Comparison of ENCODE assay signal across 8 cellular contexts in genomic region chr12:51172515-51173431, GRCh38. TPM values are rescaled to one million over a fixed set of nuclear protein-coding genes. Genes with fewer than 3 reads are reported as not detected.
DNase-seq lines count a peak whose midpoint lies in the region; ATAC-seq and TF ChIP-seq lines count a peak whose summit lies in the region.

Gene TFCP2, minus strand, starts transcription at chr12:51173135. Its CDS starts 713 bp downstream, at chr12:51172422.

- no peaks in the 10 kb centered on the region for H3K9me3 ChIP-seq in PC-3 (ENCODE audit: low read length)
- no peaks in the 10 kb centered on the region for H3K9me3 ChIP-seq in mucosa of descending colon

- no peaks in the 10 kb centered on the region for H4K20me1 ChIP-seq in PC-3 (ENCODE audit: low read length)

- ATAC-seq in GM21526 (IDR thresholded peaks at IDR 0.05; ENCODE audit: low FRiP score, unreplicated experiment) (peak; percentile 88), PC-3 (peak; percentile 90), mucosa of descending colon (peak; percentile 98)

- no peaks in the 10 kb centered on the region for H3K27me3 ChIP-seq in PC-3 (ENCODE audit: low read length)

- TF ChIP-seq CTCF in PC-3 (conservative IDR thresholded peaks at IDR 0.05; ENCODE audit: low read depth, low read length): no peak
- no peak for TF ChIP-seq CTCF in mucosa of descending colon (IDR thresholded peaks at IDR 0.05)

- TSS peak; percentile 60 for BruUV-seq in PC-3 (replicated peaks; lab: Mats Ljungman, UMichigan)

- intact Hi-C loops in PC-3 (cut with micrococcal nuclease): loop anchor here (10.0 kb wide), 1 partner anchor 58 kb away; no protein-coding TSS in a partner anchor
- intact Hi-C loops in mucosa of descending colon (cut with DNase I, micrococcal nuclease): no loop called here

- H3K27ac ChIP-seq in PC-3 (ENCODE audit: low read length): peak within 1 kb of the TSS; percentile 84
- peak within 1 kb of the TSS; percentile 90 for H3K27ac ChIP-seq in epithelial cell of prostate

- no peaks in the 10 kb centered on the region for H3K9me2 ChIP-seq in PC-3 (replicated peaks; ENCODE audit: low read length)

- H3K4me3 ChIP-seq in PC-3 (ENCODE audit: low read length) (peak within 1 kb of the TSS; percentile 80), mucosa of descending colon (peak within 1 kb of the TSS; percentile 61)

- CTCF ChIA-PET in PC-3 (lab: Charles Lee): no interaction called here

- H3K36me3 ChIP-seq in PC-3 (ENCODE audit: low read depth, low read length) (no peaks in the 10 kb centered on the region), mucosa of descending colon (ENCODE audit: low read depth) (no peaks in the 10 kb centered on the region)

- POLR2A ChIA-PET in PC-3 (lab: Charles Lee; ENCODE audit: unreplicated experiment): no interaction called here

- peak within 1 kb of the TSS; percentile 79 for H2AFZ ChIP-seq in PC-3 (ENCODE audit: low read length)

- DNase-seq in DMS 273 (lab: John Stamatoyannopoulos, UW; ENCODE audit: unreplicated experiment) (peak; percentile 96), HuH-7 (ENCODE audit: low spot score) (peak; percentile 92), PC-3 (peak; percentile 69), activated T-cell treated with anti-CD3 and anti-CD28 coated beads for 48 hours (ENCODE audit: low read depth) (peak; percentile 91), epithelial cell of prostate (ENCODE audit: low read depth, low spot score) (peak; percentile 69), mucosa of descending colon (peak; percentile 97 to 98 (median 97))
- peak; percentile 72 to 86 for DNase-seq in stimulated activated CD8-positive, alpha-beta memory T cell treated with anti-CD3 and anti-CD28 coated beads, Interleukin-4, amount 100 ng/mL, for 1 hour (ENCODE audit: low read depth in 2 of 2, low spot score in 1 of 2)

- H3K4me1 ChIP-seq in PC-3 (ENCODE audit: insufficient read depth, low read length) (no peaks in the 10 kb centered on the region), mucosa of descending colon (ENCODE audit: low read depth) (peaks cover 18% of the 10 kb centered on the region)

- no peaks in the 10 kb centered on the region for H3F3A ChIP-seq in PC-3 (ENCODE audit: low read length, unreplicated experiment)

- peaks cover 34% of the 10 kb centered on the region for H3K79me2 ChIP-seq in PC-3 (ENCODE audit: low read length)

- peak within 1 kb of the TSS; percentile 90 for H3K9ac ChIP-seq in PC-3 (ENCODE audit: low read length)

- H3K4me2 ChIP-seq in PC-3 (ENCODE audit: low read length): peak within 1 kb of the TSS; percentile 81

RNA-seq across cellular contexts. Expression of gene TFCP2, which starts in this region (rescaled TPM):
- 23.2 and 27.3 TPM in 2 replicates for total RNA-seq in PC-3 (2014; rRNA removed)
- total RNA-seq in mucosa of descending colon: 10 to 100 TPM; 28.3 to 31.4 (median 28.4) TPM

Comparison
In these comparisons a context has a peak if more than half of its experiments do, and no peak if none do; other contexts are left out.
1. Peak in every context shown above with its lines: DNase-seq, ATAC-seq, H3K4me3 ChIP-seq and H3K27ac ChIP-seq.